Comparison of ENCODE assay signal across 11 cellular contexts in the genomic region with DNA sequence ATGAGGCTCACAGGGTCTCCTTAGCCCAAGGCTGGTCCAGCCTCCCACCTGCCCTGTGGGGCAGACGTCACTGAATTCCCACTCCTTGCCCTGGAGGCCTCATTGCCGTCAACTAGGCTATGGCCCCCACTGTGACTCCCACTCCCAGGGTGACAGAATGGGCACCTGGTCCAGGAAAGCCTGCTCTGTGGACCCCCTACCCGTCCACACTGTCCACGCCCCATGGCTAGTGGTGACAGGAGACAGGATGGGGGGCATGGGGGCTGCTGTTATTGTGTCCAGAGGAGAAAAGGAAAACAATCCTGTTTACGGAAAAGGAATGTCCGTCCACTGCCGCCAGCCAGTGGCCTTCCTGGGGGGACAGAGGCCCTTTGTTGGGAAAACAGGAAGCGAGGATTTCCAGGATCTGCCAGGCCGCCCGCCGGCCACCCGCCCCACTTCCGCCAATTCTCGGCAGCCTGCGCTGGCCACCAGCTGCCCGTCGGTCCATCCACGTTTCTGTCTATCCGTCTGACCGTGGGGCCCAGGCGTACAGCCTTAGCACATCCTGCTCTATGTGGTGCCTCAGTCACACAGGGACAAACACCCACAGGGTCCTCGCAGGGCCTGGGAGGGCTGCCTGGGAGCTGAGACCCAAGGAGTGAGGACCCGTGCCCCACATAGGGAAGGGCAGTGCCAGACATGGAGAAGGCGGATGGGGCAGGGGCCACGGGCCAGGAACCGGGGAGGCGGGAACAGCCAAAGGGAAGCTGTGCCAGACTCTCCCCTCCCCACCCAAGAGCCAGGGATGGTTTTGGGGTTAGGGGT. TPM values are rescaled to one million over a fixed set of nuclear protein-coding genes. Genes with fewer than 3 reads are reported as not detected.
A peak's percentile ranks its signal among the peaks of the same experiment; 100 is the strongest.
DNase-seq lines count a peak whose midpoint lies in the region; ATAC-seq, FAIRE-seq and TF ChIP-seq lines count a peak whose summit lies in the region.
"Had no signal": no experiment of that assay in that cellular context is flagged by ENCODE, and none has a peak within 500 bp of the region (broad histone marks: within the 10 kb centered on the region; RNA-seq: fewer than 3 reads in every experiment).

No MANE protein-coding gene starts in this region.

- no peak overlapping the region for H2AFZ ChIP-seq in OCI-LY7 (ENCODE audit: low read length)

- 0 out of 2 replicates have a peak, but pooled peaks cover 9% of the 10 kb centered on the region for H3K9me3 ChIP-seq in OCI-LY7 (ENCODE audit: low read length)
- H3K9me3 ChIP-seq in right lobe of liver: no peaks in the 10 kb centered on the region
- no peaks in the 10 kb centered on the region for H3K9me3 ChIP-seq in stomach

- no TSS peak for BruUV-seq in OCI-LY7 (replicated peaks; lab: Mats Ljungman, UMichigan)

- H3K36me3 ChIP-seq in OCI-LY7 (ENCODE audit: insufficient read depth, low read length): no peaks in the 10 kb centered on the region
- H3K36me3 ChIP-seq in right lobe of liver: no peaks in the 10 kb centered on the region
- no peaks in the 10 kb centered on the region for H3K36me3 ChIP-seq in stomach

- H3K4me3 ChIP-seq in OCI-LY7 (ENCODE audit: low read depth, low read length, poor library complexity, severe bottlenecking): no peak overlapping the region
- H3K4me3 ChIP-seq in dorsolateral prefrontal cortex: peak overlapping the region in 53 of 59 donors; percentile 1 to 73 (median 59)
- no peak overlapping the region for H3K4me3 ChIP-seq in right lobe of liver
- H3K4me3 ChIP-seq in stomach: no peak overlapping the region

- DNase-seq in OCI-LY7 (ENCODE audit: low spot score) (no peak), dorsolateral prefrontal cortex (peak in 8 of 10 donors; percentile 50 to 80 (median 70)), right lobe of liver (peak in 1 of 3 donors; percentile 73), stomach (peak; percentile 29), GM12891 (ENCODE audit: insufficient read length, low spot score) (no peak), GDM1 (lab: John Stamatoyannopoulos, UW) (no peak)
- DNase-seq in central memory CD4-positive, alpha-beta T cell: no peak
- DNase-seq: DMS79 treated with DMSO at 0.1 percent for 48 hours, NCI-H1930, SIG-M5 had no signal

- TF ChIP-seq POLR2A in right lobe of liver (IDR thresholded peaks at IDR 0.05) (no peak), stomach (IDR thresholded peaks at IDR 0.05) (no peak), GM12891 (IDR thresholded peaks at IDR 0.05; ENCODE audit: low read depth, low read length) (no peak)

- FAIRE-seq in GM12891 (lab: Jason Lieb, UNC): no peak

- H3K9me2 ChIP-seq in OCI-LY7 (ENCODE audit: insufficient read depth, low read length): no peaks in the 10 kb centered on the region

- intact Hi-C loops in OCI-LY7 (cut with micrococcal nuclease; ENCODE audit: unreplicated experiment): loop anchor here (10.0 kb wide), 2 partner anchors 167 to 583 kb away; no protein-coding TSS in a partner anchor
- intact Hi-C loops in dorsolateral prefrontal cortex (cut with DNase I): loop anchor here (1.0 to 10.0 kb wide), 3 partner anchors 22 to 267 kb away; partner anchors contain the start of genes PIM3 (in 1 of the 2) and SELENOO (in 1 of the 2)
- intact Hi-C loops in right lobe of liver (cut with DNase I): loop anchor here in 1 of 2 donors (10.0 kb wide), 1 partner anchor 57 kb away; no protein-coding TSS in a partner anchor
- intact Hi-C loops in stomach (cut with DNase I; ENCODE audit: low total_unique reads): no loop called here

- H3K79me2 ChIP-seq in OCI-LY7 (ENCODE audit: insufficient read depth, low read depth, low read length): no peaks in the 10 kb centered on the region

- ATAC-seq in right lobe of liver: peak in 2 of 4 donors; percentile 1 to 6
- no peak for ATAC-seq in HG03139 (IDR thresholded peaks at IDR 0.05; ENCODE audit: unreplicated experiment)

- POLR2A ChIA-PET in OCI-LY7 (lab: Charles Lee): interaction anchor here (0.5 to 1.6 kb wide), 2 partner anchors 9 to 76 kb away, joined by 5 to 6 read pairs; no protein-coding TSS in a partner anchor

- TF ChIP-seq EP300 in stomach (IDR thresholded peaks at IDR 0.05): no peak

- H3K27me3 ChIP-seq in dorsolateral prefrontal cortex (no peaks in the 10 kb centered on the region), right lobe of liver (no peaks in the 10 kb centered on the region), stomach (no peaks in the 10 kb centered on the region)

- no peak overlapping the region for H3K27ac ChIP-seq in OCI-LY7 (ENCODE audit: low read depth, low read length, poor library complexity, severe bottlenecking)
- H3K27ac ChIP-seq in dorsolateral prefrontal cortex: peak overlapping the region; percentile 58 to 98 (median 93)
- H3K27ac ChIP-seq in right lobe of liver: peak overlapping the region; percentile 40 to 82 (median 49)
- H3K27ac ChIP-seq in stomach: peak overlapping the region; percentile 93 to 99 (median 94)

- CTCF ChIA-PET in OCI-LY7 (lab: Charles Lee; ENCODE audit: unreplicated experiment): interaction anchor here (0.6 kb wide), 1 partner anchor 380 kb away, joined by 6 read pairs; no protein-coding TSS in a partner anchor

- peak overlapping the region; percentile 75 for H3K4me2 ChIP-seq in OCI-LY7 (ENCODE audit: low read length)

- H3K4me1 ChIP-seq in OCI-LY7 (ENCODE audit: insufficient read depth, low read length, poor library complexity, severe bottlenecking): peaks cover 35% of the 10 kb centered on the region
- peaks cover 0 to 26% (median 10%) of the 10 kb centered on the region in 4 donors for H3K4me1 ChIP-seq in right lobe of liver
- H3K4me1 ChIP-seq in stomach: peaks cover 39 to 62% (median 56%) of the 10 kb centered on the region in 4 donors

- TF ChIP-seq CTCF in OCI-LY7 (conservative IDR thresholded peaks at IDR 0.05; ENCODE audit: low read length) (no peak), dorsolateral prefrontal cortex (IDR thresholded peaks at IDR 0.05 in 54 of 56, conservative IDR thresholded peaks at IDR 0.05 in 2 of 56; ENCODE audit: low read depth in 1 of 56, partially characterized antibody in 56 of 56) (peak in 4 of 56 donors; percentile 13 to 37 (median 20)), right lobe of liver (IDR thresholded peaks at IDR 0.05) (no peak), stomach (IDR thresholded peaks at IDR 0.05) (no peak)

- H4K20me1 ChIP-seq in OCI-LY7 (ENCODE audit: insufficient read depth, low read length): no peaks in the 10 kb centered on the region

- 91% methylated on average over 4 of the region's 27 CpGs for WGBS in right lobe of liver (ENCODE audit: insufficient coverage, low coverage, low lambda C conversion rate, missing lambda C conversion rate)
- 63 to 82% (median 75%) methylated on average over 23 to 27 of the region's 27 CpGs for WGBS in stomach, 5 donors

TF ChIP-seq in GM12891, 5 proteins besides CTCF, POLR2A, EP300 and RAD21:
- no peak for TF ChIP-seq SPI1 (IDR thresholded peaks at IDR 0.05; ENCODE audit: low read depth, low read length)
- no peak for TF ChIP-seq POU2F2 (IDR thresholded peaks at IDR 0.05; ENCODE audit: low read depth, low read length)
- no peak for TF ChIP-seq POLR2AphosphoS5 (IDR thresholded peaks at IDR 0.05; ENCODE audit: low read depth, low read length)
- no peak for TF ChIP-seq PAX5 (IDR thresholded peaks at IDR 0.05; ENCODE audit: insufficient read depth, low read length, severe bottlenecking)
- TF ChIP-seq TAF1 (IDR thresholded peaks at IDR 0.05; ENCODE audit: low read depth, low read length): no peak

RNA-seq across cellular contexts. Expression of gene CRELD2, which starts 19.5 kb away (rescaled TPM):
- total RNA-seq in OCI-LY7 (2014; rRNA removed; shearing (Covaris generic)): 32.5 and 35.3 TPM in 2 replicates
- total RNA-seq in OCI-LY7 (2022) (27.4 and 32.0 TPM in 2 replicates), dorsolateral prefrontal cortex (10 to 100 TPM; 19.4 to 50.3 (median 29.6) TPM), right lobe of liver (10 to 100 TPM; 26.0 to 56.4 (median 47.8) TPM), stomach (10 to 100 TPM; 35.4 to 83.0 (median 81.1) TPM)
- polyA plus RNA-seq in stomach: 10 to 100 TPM; 19.4 to 30.4 (median 29.0) TPM
- polyA plus RNA-seq in GM12891 (2012; ENCODE audit: low read depth, missing spikeins): 35.8 TPM

RNA-seq across cellular contexts. Expression of gene ALG12, which starts 19.7 kb away (rescaled TPM):
- 6.4 and 11.7 TPM in 2 replicates for total RNA-seq in OCI-LY7 (2014; rRNA removed; shearing (Covaris generic))
- 11.4 and 14.0 TPM in 2 replicates for total RNA-seq in OCI-LY7 (2022)
- 10 to 100 TPM in 117 of 120 experiments, 1 to 10 TPM in 3; 9.4 to 31.2 (median 15.9) TPM for total RNA-seq in dorsolateral prefrontal cortex
- 10 to 100 TPM; 15.1 to 19.0 (median 16.6) TPM for total RNA-seq in right lobe of liver
- total RNA-seq in stomach: 10 to 100 TPM in 2 of 5 donors, 1 to 10 TPM in 3; 2.3 to 30.7 (median 9.4) TPM
- polyA plus RNA-seq in stomach: 1 to 10 TPM; 3.8 to 9.2 (median 8.8) TPM
- 13.5 TPM for polyA plus RNA-seq in GM12891 (2012; ENCODE audit: low read depth, missing spikeins)

RNA-seq across cellular contexts. Expression of gene PIM3, which starts 22.6 kb away (rescaled TPM):
- 74.3 and 81.7 TPM in 2 replicates for total RNA-seq in OCI-LY7 (2014; rRNA removed; shearing (Covaris generic))
- total RNA-seq in OCI-LY7 (2022) (60.5 and 66.5 TPM in 2 replicates), dorsolateral prefrontal cortex (10 to 100 TPM; 18.9 to 92.4 (median 32.9) TPM), right lobe of liver (10 to 100 TPM; 26.7 to 64.4 (median 32.8) TPM), stomach (100 to 1,000 TPM in 3 of 5 donors, 10 to 100 TPM in 2; 51.9 to 802 (median 298) TPM)
- 10 to 100 TPM; 75.6 to 87.6 (median 81.6) TPM for polyA plus RNA-seq in stomach
- polyA plus RNA-seq in GM12891 (2012; ENCODE audit: low read depth, missing spikeins): 34.2 TPM

Comparison
In these comparisons a context has a peak if more than half of its experiments do, and no peak if none do; other contexts are left out.
1. DNase-seq: peak in dorsolateral prefrontal cortex (8 of 10) and stomach (single experiment); none in OCI-LY7 (single experiment), GM12891 (single experiment), central memory CD4-positive, alpha-beta T cell (single experiment) and GDM1 (single experiment).
2. H3K4me3 ChIP-seq: peak in dorsolateral prefrontal cortex (53 of 59); none in OCI-LY7 (single experiment), right lobe of liver (0 of 3) and stomach (0 of 4).